In genomic region chr12:86331012-86331411, GRCh38 we compare ENCODE assay signal across 16 cellular contexts.
"Had no signal": no experiment of that assay in that cellular context is flagged by ENCODE, and none has a peak within 500 bp of the region (broad histone marks: within the 10 kb centered on the region; RNA-seq: fewer than 3 reads in every experiment).

No MANE protein-coding gene starts in this region.

- H3K36me3 Mint-ChIP-seq: activated naive CD8-positive, alpha-beta T cell treated with anti-CD3 and anti-CD28 coated beads for 36 hours; natural killer cell had no signal

- H3K4me1 ChIP-seq: esophagus muscularis mucosa, uterus had no signal

- ATAC-seq: left cardiac atrium; mucosa of descending colon; natural killer cell; stimulated activated naive CD8-positive, alpha-beta T cell treated with anti-CD3 and anti-CD28 coated beads, Interleukin-15, amount 100 ng/mL, for 72 hours had no signal

- H3K27me3 Mint-ChIP-seq: activated CD4-positive, alpha-beta memory T cell treated with anti-CD3 and anti-CD28 coated beads, Interleukin-2, amount 10 ng/mL, durations not matched to agents 7 days and 5 days; activated naive CD8-positive, alpha-beta T cell treated with anti-CD3 and anti-CD28 coated beads for 36 hours; stimulated activated naive CD8-positive, alpha-beta T cell treated with anti-CD3 and anti-CD28 coated beads, Interleukin-15, amount 100 ng/mL, for 72 hours had no signal

- H3K36me3 ChIP-seq: esophagus muscularis mucosa, thoracic aorta, uterus had no signal

- H3K27ac Mint-ChIP-seq: activated CD4-positive, alpha-beta memory T cell treated with anti-CD3 and anti-CD28 coated beads, Interleukin-2, amount 10 ng/mL, durations not matched to agents 7 days and 5 days; activated naive CD8-positive, alpha-beta T cell treated with anti-CD3 and anti-CD28 coated beads for 36 hours; natural killer cell; stimulated activated naive CD8-positive, alpha-beta T cell treated with anti-CD3 and anti-CD28 coated beads, Interleukin-15, amount 100 ng/mL, for 72 hours; T-helper 2 cell treated with Interferon-gamma antibody and Interleukin-4, amounts not matched to agents 5 μg/mL and 100 μg/mL, for 36 hours had no signal

- H3K9me3 ChIP-seq: esophagus muscularis mucosa, mucosa of descending colon, thoracic aorta, uterus had no signal

- H3K27ac ChIP-seq: dorsolateral prefrontal cortex, esophagus muscularis mucosa, thoracic aorta, uterus had no signal

- H3K4me3 ChIP-seq: dorsolateral prefrontal cortex, esophagus muscularis mucosa, mucosa of descending colon, thoracic aorta, uterus had no signal

- H3K4me1 Mint-ChIP-seq: activated CD4-positive, alpha-beta memory T cell treated with anti-CD3 and anti-CD28 coated beads, Interleukin-2, amount 10 ng/mL, durations not matched to agents 7 days and 5 days; activated naive CD8-positive, alpha-beta T cell treated with anti-CD3 and anti-CD28 coated beads for 36 hours; natural killer cell; stimulated activated naive CD8-positive, alpha-beta T cell treated with anti-CD3 and anti-CD28 coated beads, Interleukin-15, amount 100 ng/mL, for 72 hours had no signal

- DNase-seq: activated CD4-positive, alpha-beta memory T cell treated with anti-CD3 and anti-CD28 coated beads, Interleukin-2, amount 10 ng/mL, durations not matched to agents 7 days and 5 days; activated gamma-delta T cell treated with Interleukin-2 at 50 U/mL for 16 hours; activated naive CD8-positive, alpha-beta T cell treated with anti-CD3 and anti-CD28 coated beads for 36 hours; activated T-cell treated with anti-CD3 and anti-CD28 coated beads, Interleukin-2, amount 50 U/mL, for 48 hours; dorsolateral prefrontal cortex; glutamatergic neuron; left cardiac atrium; mucosa of descending colon; natural killer cell; stimulated activated CD4-positive, alpha-beta T cell treated with anti-CD3 and anti-CD28 coated beads, Interleukin-4, amount 100 ng/mL, for 1 hour; stimulated activated CD8-positive, alpha-beta memory T cell treated with anti-CD3 and anti-CD28 coated beads, Interleukin-4, amount 100 ng/mL, for 48 hours; stimulated activated naive CD8-positive, alpha-beta T cell treated with anti-CD3 and anti-CD28 coated beads, Interleukin-15, amount 100 ng/mL, for 72 hours; uterus had no signal

- H3K4me3 Mint-ChIP-seq: activated CD4-positive, alpha-beta memory T cell treated with anti-CD3 and anti-CD28 coated beads, Interleukin-2, amount 10 ng/mL, durations not matched to agents 7 days and 5 days; activated naive CD8-positive, alpha-beta T cell treated with anti-CD3 and anti-CD28 coated beads for 36 hours; natural killer cell; stimulated activated naive CD8-positive, alpha-beta T cell treated with anti-CD3 and anti-CD28 coated beads, Interleukin-15, amount 100 ng/mL, for 72 hours; T-helper 2 cell treated with Interferon-gamma antibody and Interleukin-4, amounts not matched to agents 5 μg/mL and 100 μg/mL, for 36 hours had no signal

- H3K9me3 Mint-ChIP-seq: T-helper 2 cell treated with Interferon-gamma antibody and Interleukin-4, amounts not matched to agents 5 μg/mL and 100 μg/mL, for 36 hours had no signal
